In genomic region chr13:28631792-28632191, GRCh38 we compare ENCODE assay signal across 23 cellular contexts.
"Had no signal": no experiment of that assay in that cellular context is flagged by ENCODE, and none has a peak within 500 bp of the region (broad histone marks: within the 10 kb centered on the region; RNA-seq: fewer than 3 reads in every experiment).

No MANE protein-coding gene starts in this region.

- DNase-seq: activated CD4-positive, alpha-beta T cell treated with anti-CD3 and anti-CD28 coated beads for 1 hour; activated CD4-positive, alpha-beta T cell treated with anti-CD3 and anti-CD28 coated beads, Interleukin-2, amount 10 ng/mL, durations not matched to agents 24 days and 14 days; activated CD4-positive, alpha-beta T cell treated with anti-CD3 and anti-CD28 coated beads, Interleukin-2, amount 50 U/mL, for 48 hours; activated CD8-positive, alpha-beta memory T cell treated with anti-CD3 and anti-CD28 coated beads, Interleukin-2, amount 10 ng/mL, durations not matched to agents 7 days and 5 days; activated effector memory CD4-positive, alpha-beta T cell treated with anti-CD3 and anti-CD28 coated beads, Interleukin-2, amount 50 U/mL, for 16 hours; activated naive CD4-positive, alpha-beta T cell treated with Interleukin-2 at 50 U/mL for 16 hours; activated T-cell treated with anti-CD3 and anti-CD28 coated beads, Interleukin-2, amount 50 U/mL, for 24 hours; amygdala; brain microvascular endothelial cell; NCI-H1105 treated with DMSO at 0.1 percent for 48 hours; NCI-H1436 treated with DMSO at 0.1 percent for 48 hours; NCI-H187; NCI-H2081 treated with DMSO at 0.1 percent for 48 hours; NCI-H446; NCI-H524; Peyer's patch; Right ventricle myocardium superior; SJCRH30; SK-N-SH; SW 1271 had no signal

- H3K9me3 ChIP-seq: Peyer's patch, SJCRH30, SK-N-SH had no signal

- H3K27ac ChIP-seq: brain microvascular endothelial cell, cardiac muscle cell, Peyer's patch, RWPE1, SJCRH30 had no signal

- ATAC-seq: activated CD8-positive, alpha-beta memory T cell treated with anti-CD3 and anti-CD28 coated beads, Interleukin-2, amount 10 ng/mL, durations not matched to agents 7 days and 5 days; WTC11 had no signal

- H3K27me3 ChIP-seq: brain microvascular endothelial cell, cardiac muscle cell, Peyer's patch, SJCRH30 had no signal

- H3K9ac ChIP-seq: SK-N-SH had no signal

- H3K4me3 ChIP-seq: cardiac muscle cell, Peyer's patch, SJCRH30 had no signal

- H3K4me1 ChIP-seq: Peyer's patch had no signal

- H3K4me2 ChIP-seq: SK-N-SH had no signal

- H3K36me3 ChIP-seq: brain microvascular endothelial cell, cardiac muscle cell, Peyer's patch, SJCRH30 had no signal
